In the genomic region with DNA sequence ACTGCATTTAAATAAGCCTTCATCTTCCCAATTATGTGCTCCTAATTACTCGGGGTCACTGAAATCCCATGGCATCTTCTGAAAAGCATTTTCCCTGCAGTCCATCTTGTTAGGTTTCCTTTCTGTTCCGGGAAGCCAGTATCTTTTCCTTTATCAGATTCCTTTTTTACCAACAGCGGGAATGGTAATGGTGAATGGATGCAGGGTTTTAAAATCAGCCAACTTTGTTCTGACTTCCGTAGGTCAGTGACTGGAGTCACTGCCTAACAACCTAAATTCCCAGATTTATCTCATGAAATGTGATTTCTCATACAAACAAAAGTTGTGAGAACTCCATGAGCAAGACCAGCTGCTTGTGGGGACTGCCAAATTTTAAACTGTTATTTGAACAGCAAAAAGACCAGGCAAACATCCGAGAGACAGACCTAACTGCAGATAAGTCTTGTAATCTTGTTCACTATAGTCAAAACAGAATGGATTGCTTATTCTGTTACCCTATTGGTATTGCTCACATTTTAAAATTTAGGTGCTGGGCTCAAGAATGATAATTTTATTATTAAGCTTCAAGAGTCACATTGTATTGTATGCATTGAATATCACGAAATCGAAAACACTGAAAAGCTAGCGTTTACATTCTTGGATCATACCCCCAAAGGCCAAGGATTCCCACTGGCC, we compare ENCODE assay signal across 1 cellular context.
TF ChIP-seq lines count a peak whose summit lies in the region.

No MANE protein-coding gene starts in this region.

TF ChIP-seq in HepG2, 621 proteins besides CTCF, POLR2A, EP300 and RAD21 (continued from another document):
- TF ChIP-seq, protein P1, sequence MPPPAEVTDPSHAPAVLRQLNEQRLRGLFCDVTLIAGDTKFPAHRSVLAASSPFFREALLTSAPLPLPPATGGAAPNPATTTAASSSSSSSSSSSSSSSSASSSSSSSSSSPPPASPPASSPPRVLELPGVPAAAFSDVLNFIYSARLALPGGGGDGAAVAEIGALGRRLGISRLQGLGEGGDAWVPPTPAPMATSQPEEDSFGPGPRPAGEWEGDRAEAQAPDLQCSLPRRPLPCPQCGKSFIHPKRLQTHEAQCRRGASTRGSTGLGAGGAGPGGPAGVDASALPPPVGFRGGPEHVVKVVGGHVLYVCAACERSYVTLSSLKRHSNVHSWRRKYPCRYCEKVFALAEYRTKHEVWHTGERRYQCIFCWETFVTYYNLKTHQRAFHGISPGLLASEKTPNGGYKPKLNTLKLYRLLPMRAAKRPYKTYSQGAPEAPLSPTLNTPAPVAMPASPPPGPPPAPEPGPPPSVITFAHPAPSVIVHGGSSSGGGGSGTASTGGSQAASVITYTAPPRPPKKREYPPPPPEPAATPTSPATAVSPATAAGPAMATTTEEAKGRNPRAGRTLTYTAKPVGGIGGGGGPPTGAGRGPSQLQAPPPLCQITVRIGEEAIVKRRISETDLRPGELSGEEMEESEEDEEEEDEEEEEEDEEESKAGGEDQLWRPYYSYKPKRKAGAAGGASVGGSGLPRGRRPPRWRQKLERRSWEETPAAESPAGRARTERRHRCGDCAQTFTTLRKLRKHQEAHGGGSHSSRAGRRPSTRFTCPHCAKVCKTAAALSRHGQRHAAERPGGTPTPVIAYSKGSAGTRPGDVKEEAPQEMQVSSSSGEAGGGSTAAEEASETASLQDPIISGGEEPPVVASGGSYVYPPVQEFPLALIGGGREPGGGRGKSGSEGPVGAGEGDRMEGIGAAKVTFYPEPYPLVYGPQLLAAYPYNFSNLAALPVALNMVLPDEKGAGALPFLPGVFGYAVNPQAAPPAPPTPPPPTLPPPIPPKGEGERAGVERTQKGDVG (CRISPR knock-in tag; IDR thresholded peaks at IDR 0.05; ENCODE audit: borderline replicate concordance), result no peak
- TF ChIP-seq ZFP82 (CRISPR knock-in tag; IDR thresholded peaks at IDR 0.05; ENCODE audit: borderline replicate concordance), result 0 out of 2 replicates have a peak, but pooled peaks have one; percentile 8
- TF ChIP-seq, protein P2, sequence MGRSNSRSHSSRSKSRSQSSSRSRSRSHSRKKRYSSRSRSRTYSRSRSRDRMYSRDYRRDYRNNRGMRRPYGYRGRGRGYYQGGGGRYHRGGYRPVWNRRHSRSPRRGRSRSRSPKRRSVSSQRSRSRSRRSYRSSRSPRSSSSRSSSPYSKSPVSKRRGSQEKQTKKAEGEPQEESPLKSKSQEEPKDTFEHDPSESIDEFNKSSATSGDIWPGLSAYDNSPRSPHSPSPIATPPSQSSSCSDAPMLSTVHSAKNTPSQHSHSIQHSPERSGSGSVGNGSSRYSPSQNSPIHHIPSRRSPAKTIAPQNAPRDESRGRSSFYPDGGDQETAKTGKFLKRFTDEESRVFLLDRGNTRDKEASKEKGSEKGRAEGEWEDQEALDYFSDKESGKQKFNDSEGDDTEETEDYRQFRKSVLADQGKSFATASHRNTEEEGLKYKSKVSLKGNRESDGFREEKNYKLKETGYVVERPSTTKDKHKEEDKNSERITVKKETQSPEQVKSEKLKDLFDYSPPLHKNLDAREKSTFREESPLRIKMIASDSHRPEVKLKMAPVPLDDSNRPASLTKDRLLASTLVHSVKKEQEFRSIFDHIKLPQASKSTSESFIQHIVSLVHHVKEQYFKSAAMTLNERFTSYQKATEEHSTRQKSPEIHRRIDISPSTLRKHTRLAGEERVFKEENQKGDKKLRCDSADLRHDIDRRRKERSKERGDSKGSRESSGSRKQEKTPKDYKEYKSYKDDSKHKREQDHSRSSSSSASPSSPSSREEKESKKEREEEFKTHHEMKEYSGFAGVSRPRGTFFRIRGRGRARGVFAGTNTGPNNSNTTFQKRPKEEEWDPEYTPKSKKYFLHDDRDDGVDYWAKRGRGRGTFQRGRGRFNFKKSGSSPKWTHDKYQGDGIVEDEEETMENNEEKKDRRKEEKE (IDR thresholded peaks at IDR 0.05), result no peak
- TF ChIP-seq, protein P3, sequence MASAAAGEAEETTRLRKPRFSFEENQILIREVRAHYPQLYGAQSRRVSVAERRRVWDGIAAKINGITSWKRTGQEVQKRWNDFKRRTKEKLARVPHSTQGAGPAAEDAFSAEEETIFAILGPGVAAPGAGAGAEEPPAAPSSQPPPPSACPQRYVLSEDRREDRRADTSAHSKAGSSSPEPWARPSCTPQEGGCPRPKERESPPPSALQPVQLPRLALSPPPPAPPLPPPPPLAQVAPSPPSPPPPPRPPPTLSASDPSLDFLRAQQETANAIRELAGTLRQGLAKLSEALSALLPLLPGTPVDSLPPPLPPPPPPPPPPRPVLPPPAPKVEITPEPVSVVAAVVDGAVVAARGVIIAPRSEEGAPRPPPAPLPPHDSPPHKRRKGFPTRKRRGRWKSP (CRISPR knock-in tag; IDR thresholded peaks at IDR 0.05), result no peak
- TF ChIP-seq, protein P4, sequence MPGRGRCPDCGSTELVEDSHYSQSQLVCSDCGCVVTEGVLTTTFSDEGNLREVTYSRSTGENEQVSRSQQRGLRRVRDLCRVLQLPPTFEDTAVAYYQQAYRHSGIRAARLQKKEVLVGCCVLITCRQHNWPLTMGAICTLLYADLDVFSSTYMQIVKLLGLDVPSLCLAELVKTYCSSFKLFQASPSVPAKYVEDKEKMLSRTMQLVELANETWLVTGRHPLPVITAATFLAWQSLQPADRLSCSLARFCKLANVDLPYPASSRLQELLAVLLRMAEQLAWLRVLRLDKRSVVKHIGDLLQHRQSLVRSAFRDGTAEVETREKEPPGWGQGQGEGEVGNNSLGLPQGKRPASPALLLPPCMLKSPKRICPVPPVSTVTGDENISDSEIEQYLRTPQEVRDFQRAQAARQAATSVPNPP (CRISPR knock-in tag; IDR thresholded peaks at IDR 0.05), result 0 out of 2 replicates have a peak, but pooled peaks have one; percentile 36
- 0 out of 2 replicates have a peak, but pooled peaks have one; percentile 16 for TF ChIP-seq ZNF354B (CRISPR knock-in tag; IDR thresholded peaks at IDR 0.05)
- TF ChIP-seq ZNF530 (CRISPR knock-in tag; IDR thresholded peaks at IDR 0.05; ENCODE audit: low read depth), result no peak
- no peak for TF ChIP-seq ARHGAP35 (CRISPR knock-in tag; IDR thresholded peaks at IDR 0.05; ENCODE audit: borderline replicate concordance)
- no peak for TF ChIP-seq POGZ (CRISPR knock-in tag; IDR thresholded peaks at IDR 0.05)
- TF ChIP-seq RAD51 (IDR thresholded peaks at IDR 0.05; ENCODE audit: borderline replicate concordance), result no peak
- no peak for TF ChIP-seq ZSCAN20 (CRISPR knock-in tag; IDR thresholded peaks at IDR 0.05; ENCODE audit: borderline replicate concordance)
- TF ChIP-seq ZNF264 (CRISPR knock-in tag; IDR thresholded peaks at IDR 0.05), result no peak
- no peak for TF ChIP-seq ETV6 (CRISPR knock-in tag; conservative IDR thresholded peaks at IDR 0.05)
- TF ChIP-seq CEBPB (IDR thresholded peaks at IDR 0.05; ENCODE audit: borderline replicate concordance, low read depth, low read length), result no peak
- TF ChIP-seq ZFP1 (CRISPR knock-in tag; IDR thresholded peaks at IDR 0.05), result 0 out of 2 replicates have a peak, but pooled peaks have one; percentile 1
- peak; percentile 38; the same call in 1 of the 2 replicates for TF ChIP-seq SNAPC2 (CRISPR knock-in tag; IDR thresholded peaks at IDR 0.05)
- 0 out of 2 replicates have a peak, but pooled peaks have one; percentile 34 for TF ChIP-seq SMYD3 (CRISPR knock-in tag; IDR thresholded peaks at IDR 0.05)
- TF ChIP-seq KLF15 (CRISPR knock-in tag; IDR thresholded peaks at IDR 0.05; ENCODE audit: borderline replicate concordance), result no peak
- no peak for TF ChIP-seq SMARCE1 (IDR thresholded peaks at IDR 0.05; ENCODE audit: borderline replicate concordance)
- TF ChIP-seq, protein P5, sequence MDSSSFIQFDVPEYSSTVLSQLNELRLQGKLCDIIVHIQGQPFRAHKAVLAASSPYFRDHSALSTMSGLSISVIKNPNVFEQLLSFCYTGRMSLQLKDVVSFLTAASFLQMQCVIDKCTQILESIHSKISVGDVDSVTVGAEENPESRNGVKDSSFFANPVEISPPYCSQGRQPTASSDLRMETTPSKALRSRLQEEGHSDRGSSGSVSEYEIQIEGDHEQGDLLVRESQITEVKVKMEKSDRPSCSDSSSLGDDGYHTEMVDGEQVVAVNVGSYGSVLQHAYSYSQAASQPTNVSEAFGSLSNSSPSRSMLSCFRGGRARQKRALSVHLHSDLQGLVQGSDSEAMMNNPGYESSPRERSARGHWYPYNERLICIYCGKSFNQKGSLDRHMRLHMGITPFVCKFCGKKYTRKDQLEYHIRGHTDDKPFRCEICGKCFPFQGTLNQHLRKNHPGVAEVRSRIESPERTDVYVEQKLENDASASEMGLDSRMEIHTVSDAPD (CRISPR knock-in tag; IDR thresholded peaks at IDR 0.05), result 0 out of 2 replicates have a peak, but pooled peaks have one; percentile 50
TF ChIP-seq in HepG2: peak in this region for 7.
